8 cellular contexts compared by ENCODE assay signal in the genomic region with DNA sequence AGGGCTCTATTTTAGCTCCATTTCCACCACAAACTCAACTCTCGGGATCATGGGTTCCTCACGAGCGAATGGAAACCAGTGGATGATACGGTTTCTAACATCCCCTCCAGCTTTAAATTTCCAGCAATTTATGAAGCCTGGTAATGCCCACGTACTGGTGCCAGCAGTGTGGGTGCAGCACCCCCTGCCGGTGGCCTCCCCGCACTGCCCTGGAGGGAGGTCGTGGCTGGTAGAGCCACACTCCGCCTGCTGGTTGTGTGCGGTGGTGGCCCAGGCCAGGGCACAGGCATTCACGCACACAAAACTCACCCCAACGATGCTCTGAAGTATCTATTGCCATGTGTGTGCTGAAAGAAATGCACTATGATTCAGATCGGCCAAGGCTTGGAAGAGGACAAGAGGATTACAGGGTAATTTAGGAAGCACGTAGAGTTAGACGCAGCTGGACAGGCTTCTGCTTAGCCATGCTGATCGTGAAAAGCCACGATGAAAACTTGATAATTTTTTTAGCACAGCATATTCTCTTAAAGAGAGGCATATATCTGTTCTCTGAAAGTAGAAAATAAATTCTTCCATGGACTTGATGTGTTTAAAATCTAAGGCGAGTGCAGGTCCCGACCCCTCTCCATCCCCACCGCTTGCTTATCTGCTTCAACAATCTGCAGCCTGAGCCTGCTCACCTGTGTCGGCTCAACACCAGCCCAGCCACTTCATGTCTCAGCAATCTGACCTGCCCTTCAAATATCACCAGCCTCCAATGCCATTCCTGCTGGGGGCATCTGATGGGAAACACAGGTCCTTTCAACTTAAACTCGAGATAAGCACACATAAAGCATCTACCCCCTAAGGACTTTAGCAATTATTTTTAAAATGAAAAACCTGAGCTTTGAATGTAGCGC. TPM values are rescaled to one million over a fixed set of nuclear protein-coding genes. Genes with fewer than 3 reads are reported as not detected.
DNase-seq lines count a peak whose midpoint lies in the region; ATAC-seq, FAIRE-seq and TF ChIP-seq lines count a peak whose summit lies in the region.

No MANE protein-coding gene starts in this region.

- H2BK12ac ChIP-seq in H1 (ENCODE audit: low read depth, low read length): no peak overlapping the region

- no peak overlapping the region for H4K91ac ChIP-seq in H1 (replicated peaks; ENCODE audit: insufficient read length, low read length)

- intact Hi-C loops in mucosa of descending colon (cut with DNase I, micrococcal nuclease): loop anchor here in 1 of 2 donors (5.0 kb wide), 1 partner anchor 277 kb away; no protein-coding TSS in a partner anchor

- no peaks in the 10 kb centered on the region for H3K79me1 ChIP-seq in H1 (ENCODE audit: low read depth, low read length)

- H2AK5ac ChIP-seq in H1 (ENCODE audit: low read depth, low read length): no peak overlapping the region

- ATAC-seq in mucosa of descending colon: peak; percentile 99

- H3K79me2 ChIP-seq in H1 (ENCODE audit: control insufficient read depth in 1 of 2, insufficient read depth in 2 of 2, low read length in 2 of 2): no peaks in the 10 kb centered on the region

- in situ Hi-C loops in GM13976 (cut with MboI; ENCODE audit: low sequenced_read_pairs, unreplicated experiment): loop anchor here (10.0 kb wide), 1 partner anchor 275 kb away; no protein-coding TSS in a partner anchor

- no peak overlapping the region for H2BK15ac ChIP-seq in H1 (ENCODE audit: low read length)

- H3K23me2 ChIP-seq in H1 (ENCODE audit: low read depth, low read length): no peaks in the 10 kb centered on the region

- no peak overlapping the region for H4K5ac ChIP-seq in H1 (ENCODE audit: insufficient read length, low read depth, low read length)

- no peak for TF ChIP-seq EP300 in H1 (IDR thresholded peaks at IDR 0.05; ENCODE audit: borderline replicate concordance in 1 of 2, low read depth in 2 of 2, low read length in 2 of 2)

- no peak overlapping the region for H2BK120ac ChIP-seq in H1 (replicated peaks; ENCODE audit: low read depth, low read length)

- H3K4ac ChIP-seq in H1 (replicated peaks; ENCODE audit: insufficient read length, low read depth, low read length): peak overlapping the region; percentile 66

- CTCF ChIA-PET in H1 (lab: Charles Lee; ENCODE audit: partially characterized antibody): interaction anchor here (0.5 to 8.2 kb wide), 82 partner anchors 10 to 386 kb away, joined by 3 to 160 read pairs (median 5); partner anchors contain the start of gene SCD5

- no peak overlapping the region for H3K14ac ChIP-seq in H1 (ENCODE audit: insufficient read length)

- peaks cover 0 to 2% (median 0%) of the 10 kb centered on the region in 4 experiments; a peak in 1 of 7 replicates for H3K4me1 ChIP-seq in H1 (replicated peaks in 1 of 4; ENCODE audit: control insufficient read depth in 3 of 4, insufficient read depth in 4 of 4, low read length in 3 of 4)
- H3K4me1 ChIP-seq in mucosa of descending colon (ENCODE audit: low read depth): no peaks in the 10 kb centered on the region

- no peak overlapping the region for H3K9ac ChIP-seq in H1 (replicated peaks in 1 of 4; ENCODE audit: extremely low read depth in 1 of 4, low read depth in 3 of 4, low read length in 3 of 4)

- no peak for TF ChIP-seq POLR2A in NB4 (IDR thresholded peaks at IDR 0.05; ENCODE audit: extremely low read depth, insufficient read length)
- no peak for TF ChIP-seq POLR2A in H1 (IDR thresholded peaks at IDR 0.05; ENCODE audit: control extremely low read depth in 1 of 2, low read depth in 2 of 2, low read length in 2 of 2)

- H2BK5ac ChIP-seq in H1 (ENCODE audit: low read depth, low read length): no peak overlapping the region

- no peak overlapping the region for H3K23ac ChIP-seq in H1 (ENCODE audit: insufficient read length)

- H3K36me3 ChIP-seq in H1 (ENCODE audit: control insufficient read depth in 2 of 4, insufficient read depth in 4 of 4, low read length in 3 of 4) (no peaks in the 10 kb centered on the region), mucosa of descending colon (ENCODE audit: low read depth) (no peaks in the 10 kb centered on the region)

- 54% methylated on average over 23 of the region's 23 CpGs; no CpG with 5 or more reads in 1 of the 2 experiments for WGBS in H1 (ENCODE audit: extremely low coverage in 1 of 2, insufficient coverage in 1 of 2, insufficient read length in 1 of 2, insufficient replicate concordance in 2 of 2, low coverage in 1 of 2, low lambda C conversion rate in 2 of 2, missing lambda C conversion rate in 1 of 2), 2 experiments

- no peak overlapping the region for H3K18ac ChIP-seq in H1 (ENCODE audit: extremely low read depth, low read length)

- no peak overlapping the region; a peak in 1 of 4 replicates for H3K4me2 ChIP-seq in H1 (ENCODE audit: insufficient read depth in 1 of 2, low read depth in 2 of 2, low read length in 2 of 2)

- peak; percentile 87 for TF ChIP-seq CTCF in GM13976 (IDR thresholded peaks at IDR 0.05; ENCODE audit: borderline replicate concordance, control extremely low read depth, extremely low read depth, insufficient read depth, missing control alignments)
- peak; percentile 97 for TF ChIP-seq CTCF in HFF-Myc (IDR thresholded peaks at IDR 0.05; ENCODE audit: low read depth, low read length, missing control alignments)
- TF ChIP-seq CTCF in NB4 (IDR thresholded peaks at IDR 0.05; ENCODE audit: low read depth, low read length): peak; percentile 99
- TF ChIP-seq CTCF in H1 (IDR thresholded peaks at IDR 0.05; ENCODE audit: control extremely low read depth in 1 of 3, insufficient read depth in 1 of 3, low read depth in 1 of 3, low read length in 3 of 3): peak; percentile 100
- TF ChIP-seq CTCF in mucosa of descending colon (IDR thresholded peaks at IDR 0.05): peak; percentile 93

- no peak overlapping the region for H2BK20ac ChIP-seq in H1 (ENCODE audit: low read length)

- FAIRE-seq in H1 (lab: Jason Lieb, UNC): peak; percentile 55

- H3K27ac ChIP-seq in H1 (ENCODE audit: low read depth, low read length): no peak overlapping the region

- H3K56ac ChIP-seq in H1 (replicated peaks; ENCODE audit: insufficient read length, low read depth, low read length): no peak overlapping the region

- H4K8ac ChIP-seq in H1 (ENCODE audit: extremely low read depth, insufficient read depth, low read length): peak overlapping the region; percentile 42; the same call in 1 of the 2 replicates

- peak; percentile 100 for TF ChIP-seq RAD21 in H1 (IDR thresholded peaks at IDR 0.05 in 1 of 2, conservative IDR thresholded peaks at IDR 0.05 in 1 of 2; ENCODE audit: low read depth in 2 of 2, low read length in 2 of 2)

- DNase-seq in GM13976 (ENCODE audit: low spot score) (peak; percentile 81), HFF-Myc (ENCODE audit: extremely low read depth, low read depth) (no peak), NB4 (ENCODE audit: low read depth) (peak; percentile 80), H1 (ENCODE audit: low read depth in 1 of 2, low spot score in 2 of 2) (peak; percentile 61 to 97), mucosa of descending colon (peak; percentile 64 to 89 (median 87)), NCI-H2081 treated with DMSO at 0.1 percent for 48 hours (lab: John Stamatoyannopoulos, UW) (no peak)
- peak; percentile 77 to 83 for DNase-seq in activated CD4-positive, alpha-beta T cell treated with anti-CD3 and anti-CD28 coated beads, Interleukin-2, amount 50 U/mL, for 48 hours
- DNase-seq in stimulated activated CD8-positive, alpha-beta memory T cell treated with anti-CD3 and anti-CD28 coated beads, Interleukin-7, amount 100 ng/mL, for 48 hours (ENCODE audit: extremely low read depth in 1 of 2, low read depth in 1 of 2): peak; percentile 52 to 66

- POLR2A ChIA-PET in H1 (lab: Charles Lee; ENCODE audit: partially characterized antibody): interaction anchor here (0.6 to 1.4 kb wide), 7 partner anchors 17 to 310 kb away, joined by 3 to 6 read pairs (median 3); no protein-coding TSS in a partner anchor

- H3K27me3 ChIP-seq in H1 (replicated peaks in 1 of 4; ENCODE audit: control insufficient read depth in 3 of 4, extremely low read depth in 1 of 4, insufficient read depth in 3 of 4, low read length in 3 of 4): no peaks in the 10 kb centered on the region

- H3K9me3 ChIP-seq in H1 (ENCODE audit: insufficient read depth in 2 of 2, low read depth in 1 of 2, low read length in 1 of 2) (no peaks in the 10 kb centered on the region), mucosa of descending colon (no peaks in the 10 kb centered on the region)

- no peaks in the 10 kb centered on the region for H4K20me1 ChIP-seq in H1 (replicated peaks in 1 of 2; ENCODE audit: control insufficient read depth in 1 of 2, insufficient read depth in 2 of 2, low read length in 2 of 2)

- H3K4me3 ChIP-seq in HFF-Myc (replicated peaks; ENCODE audit: low read depth, low read length) (no peak overlapping the region), NB4 (ENCODE audit: low read depth, low read length) (no peak overlapping the region), H1 (ENCODE audit: extremely low read depth in 1 of 4, insufficient read depth in 2 of 4, low read depth in 3 of 4, low read length in 4 of 4) (no peak overlapping the region), mucosa of descending colon (no peak overlapping the region)

- peak overlapping the region; percentile 90; the same call in 1 of the 2 replicates for H2AFZ ChIP-seq in H1 (ENCODE audit: low read length)

TF ChIP-seq in H1, 55 proteins besides CTCF, POLR2A, EP300 and RAD21 (continues in another document):
- TF ChIP-seq NANOG (IDR thresholded peaks at IDR 0.05; ENCODE audit: insufficient read depth, low read depth, low read length, poor library complexity, severe bottlenecking) (no peak), JUND (IDR thresholded peaks at IDR 0.05; ENCODE audit: low read length) (0 out of 2 replicates have a peak, but pooled peaks have one; percentile 29), SIN3A (conservative IDR thresholded peaks at IDR 0.05 in 1 of 2, IDR thresholded peaks at IDR 0.05 in 1 of 2; ENCODE audit: low read depth in 1 of 2, low read length in 2 of 2) (0 out of 4 replicates have a peak, but pooled peaks of 1 of the 2 experiments have one; percentile 39), ASH2L (IDR thresholded peaks at IDR 0.05; ENCODE audit: low read length) (no peak), SP4 (IDR thresholded peaks at IDR 0.05; ENCODE audit: low read length) (no peak)

RNA-seq across cellular contexts. Expression of gene SCD5, which starts 59.1 kb away (rescaled TPM):
- 0.88 and 1.2 TPM in 2 replicates for total RNA-seq in H1 (2021; fragmentation: NEBNext Ultra II Directional; extraction: Animal tissue kit (Norgen Biotek cat#: 25700))
- 0.92 and 1.1 TPM in 2 replicates for polyA plus RNA-seq in H1 (2011; rRNA removed)
- 0.89 TPM for polyA plus RNA-seq in H1 (2011; cell fraction: cytosol; rRNA removed)
- polyA plus RNA-seq in H1 (2011; cell fraction: nucleus; rRNA removed): 0.61 TPM
- polyA plus RNA-seq in H1 (2012, experiment 1 of 2): 0.59 to 0.92 TPM (median 0.76 TPM) in 4 replicates
- polyA plus RNA-seq in H1 (2012, experiment 2 of 2): 0.52 TPM
- polyA plus RNA-seq in H1 (2013, experiment 1 of 2): 0.89 TPM
- polyA plus RNA-seq in H1 (2013, experiment 2 of 2): 0.88 TPM
- polyA minus RNA-seq in H1 (2011; rRNA and poly(A)+ RNA removed): 0.63 and 1.0 TPM in 2 replicates
- 0.66 TPM for polyA minus RNA-seq in H1 (2011; cell fraction: cytosol; rRNA and poly(A)+ RNA removed)
- 0.90 TPM for polyA minus RNA-seq in H1 (2011; cell fraction: nucleus; rRNA and poly(A)+ RNA removed)
- 10 to 100 TPM in 1 of 3 donors, 1 to 10 TPM in 2; 1.5 to 19.9 (median 2.8) TPM for total RNA-seq in mucosa of descending colon

Comparison
In these comparisons a context has a peak if more than half of its experiments do, and no peak if none do; other contexts are left out.
1. DNase-seq: peak in GM13976 (single experiment), NB4 (single experiment), activated CD4-positive, alpha-beta T cell treated with anti-CD3 and anti-CD28 coated beads, Interleukin-2, amount 50 U/mL, for 48 hours (2 of 2), H1 (2 of 2), mucosa of descending colon (3 of 3) and stimulated activated CD8-positive, alpha-beta memory T cell treated with anti-CD3 and anti-CD28 coated beads, Interleukin-7, amount 100 ng/mL, for 48 hours (2 of 2); none in HFF-Myc (single experiment) and NCI-H2081 treated with DMSO at 0.1 percent for 48 hours (single experiment).
2. Peak in every context shown above with its lines, with median percentiles within 50 percentile points of each other: CTCF ChIP-seq.